19 cellular contexts compared by ENCODE assay signal in genomic region chr14:89011727-89012271, GRCh38.
DNase-seq lines count a peak whose midpoint lies in the region; ATAC-seq, FAIRE-seq and TF ChIP-seq lines count a peak whose summit lies in the region.
"Had no signal": no experiment of that assay in that cellular context is flagged by ENCODE, and none has a peak within 500 bp of the region (broad histone marks: within the 10 kb centered on the region; RNA-seq: fewer than 3 reads in every experiment).

No MANE protein-coding gene starts in this region.

- TF ChIP-seq CTCF in OCI-LY1 (IDR thresholded peaks at IDR 0.05; ENCODE audit: low read length) = no peak
- no peak for TF ChIP-seq CTCF in K562 (IDR thresholded peaks at IDR 0.05 in 2 of 3, conservative IDR thresholded peaks at IDR 0.05 in 1 of 3; ENCODE audit: insufficient read depth in 2 of 3, low read depth in 1 of 3, low read length in 3 of 3)
- no peak for TF ChIP-seq CTCF in right lobe of liver (IDR thresholded peaks at IDR 0.05)
- TF ChIP-seq CTCF in upper lobe of left lung (IDR thresholded peaks at IDR 0.05) = no peak
- no peak for TF ChIP-seq CTCF in MM.1S (IDR thresholded peaks at IDR 0.05; ENCODE audit: low read length)

- H3K9me1 ChIP-seq in K562 (ENCODE audit: control insufficient read depth, insufficient read depth, low read length) = no peaks in the 10 kb centered on the region

- H3K27me3 ChIP-seq in OCI-LY1 (ENCODE audit: insufficient read depth, low read length) (no peaks in the 10 kb centered on the region), K562 (ENCODE audit: control insufficient read depth in 2 of 2, insufficient read depth in 2 of 2, low read length in 2 of 2) (no peaks in the 10 kb centered on the region), right lobe of liver (no peaks in the 10 kb centered on the region), upper lobe of left lung (no peaks in the 10 kb centered on the region), MM.1S (replicated peaks; ENCODE audit: insufficient read depth, low read length) (no peaks in the 10 kb centered on the region), Karpas-422 (ENCODE audit: low read length) (no peaks in the 10 kb centered on the region)
- H3K27me3 ChIP-seq: right atrium auricular region had no signal

- CTCF ChIA-PET in K562 (lab: Yijun Ruan, JAX; ENCODE audit: low intra/inter-chr PET ratio) = no interaction called here

- ATAC-seq in K562 (peak; percentile 77), right lobe of liver (peak; percentile 16 to 68 (median 58)), upper lobe of left lung (ENCODE audit: low FRiP score in 2 of 2) (no peak), GM19455 (IDR thresholded peaks at IDR 0.05; ENCODE audit: unreplicated experiment) (no peak)
- ATAC-seq: heart left ventricle; naive thymus-derived CD8-positive, alpha-beta T cell had no signal

- intact Hi-C loops in K562 (cut with micrococcal nuclease) (loop anchor here (5.0 kb wide), 3 partner anchors 144 to 449 kb away; partner anchors contain the start of genes EML5 and ZC3H14), right lobe of liver (cut with DNase I) (no loop called here)

- no peak for TF ChIP-seq EP300 in K562 (IDR thresholded peaks at IDR 0.05; ENCODE audit: low read length)
- no peak for TF ChIP-seq EP300 in upper lobe of left lung (IDR thresholded peaks at IDR 0.05)

- no peak for TF ChIP-seq POLR2A in K562 (conservative IDR thresholded peaks at IDR 0.05)
- no peak for TF ChIP-seq POLR2A in right lobe of liver (IDR thresholded peaks at IDR 0.05)
- TF ChIP-seq POLR2A in upper lobe of left lung (IDR thresholded peaks at IDR 0.05) = no peak

- FAIRE-seq in K562 (lab: Jason Lieb, UNC) = no peak

- H2AFZ ChIP-seq in OCI-LY1 (ENCODE audit: low read length) (no peak overlapping the region), K562 (ENCODE audit: low read depth, low read length) (peak overlapping the region; percentile 69), MM.1S (ENCODE audit: low read length) (no peak overlapping the region), Karpas-422 (ENCODE audit: low read length) (no peak overlapping the region)

- DNase-seq in K562 (ENCODE audit: extremely low read depth in 1 of 4, low spot score in 3 of 4) (peak in 1 of 4 experiments; percentile 7), right lobe of liver (no peak), upper lobe of left lung (no peak), MM.1S (no peak), Karpas-422 (no peak)
- DNase-seq: activated CD4-positive, alpha-beta T cell treated with anti-CD3 and anti-CD28 coated beads, Interleukin-2, amount 50 U/mL, for 48 hours; GF-D8; H7; heart left ventricle; naive thymus-derived CD8-positive, alpha-beta T cell; NCI-H187; stimulated activated CD4-positive, alpha-beta T cell treated with anti-CD3 and anti-CD28 coated beads, Interleukin-2, amount 100 ng/mL, for 48 hours; T-helper 9 cell; tibial artery had no signal

- H3K9me3 ChIP-seq in OCI-LY1 (ENCODE audit: low read length) (0 out of 2 replicates have a peak, but pooled peaks cover 3% of the 10 kb centered on the region), K562 (replicated peaks; ENCODE audit: control insufficient read depth, insufficient read depth, low read depth, low read length) (no peaks in the 10 kb centered on the region), right lobe of liver (no peaks in the 10 kb centered on the region), upper lobe of left lung (no peaks in the 10 kb centered on the region), MM.1S (replicated peaks; ENCODE audit: insufficient read depth, low read length) (no peaks in the 10 kb centered on the region), Karpas-422 (ENCODE audit: low read length) (no peaks in the 10 kb centered on the region)
- H3K9me3 ChIP-seq: heart left ventricle, right atrium auricular region, tibial artery had no signal

- H3K4me1 ChIP-seq in OCI-LY1 (ENCODE audit: insufficient read depth, low read length, severe bottlenecking) (no peaks in the 10 kb centered on the region), K562 (replicated peaks in 1 of 2; ENCODE audit: control insufficient read depth in 2 of 2, insufficient read depth in 2 of 2, low read length in 2 of 2) (no peaks in the 10 kb centered on the region), right lobe of liver (no peaks in the 10 kb centered on the region), upper lobe of left lung (no peaks in the 10 kb centered on the region), MM.1S (ENCODE audit: low read length) (no peaks in the 10 kb centered on the region), Karpas-422 (ENCODE audit: low read length) (no peaks in the 10 kb centered on the region)
- H3K4me1 ChIP-seq: heart left ventricle, right atrium auricular region, tibial artery had no signal

- no peak overlapping the region for H3K27ac ChIP-seq in OCI-LY1 (ENCODE audit: low read depth, low read length, poor library complexity, severe bottlenecking)
- H3K27ac ChIP-seq in K562 (ENCODE audit: extremely low read depth, low read depth, low read length) = no peak overlapping the region
- H3K27ac ChIP-seq in right lobe of liver = peak overlapping the region in 1 of 3 donors; percentile 6
- H3K27ac ChIP-seq in upper lobe of left lung = no peak overlapping the region
- H3K27ac ChIP-seq in MM.1S (ENCODE audit: low read length) = no peak overlapping the region
- H3K27ac ChIP-seq in Karpas-422 (ENCODE audit: low read length) = no peak overlapping the region
- H3K27ac ChIP-seq: heart left ventricle, KMS-11, right atrium auricular region, RWPE1, tibial artery had no signal

- no peaks in the 10 kb centered on the region for H4K20me1 ChIP-seq in OCI-LY1 (ENCODE audit: insufficient read depth, low read length)
- no peaks in the 10 kb centered on the region for H4K20me1 ChIP-seq in K562 (replicated peaks; ENCODE audit: control insufficient read depth, insufficient read depth, low read length)
- H4K20me1 ChIP-seq in MM.1S (ENCODE audit: insufficient read depth, low read length) = no peaks in the 10 kb centered on the region
- H4K20me1 ChIP-seq in Karpas-422 (ENCODE audit: insufficient read depth, low read depth, low read length) = no peaks in the 10 kb centered on the region

- in situ Hi-C loops in K562 (cut with MboI) = loop anchor here (25.0 kb wide), 2 partner anchors 349 to 524 kb away; no protein-coding TSS in a partner anchor

- H3K4me3 ChIP-seq in OCI-LY1 (ENCODE audit: low read depth, low read length, poor library complexity, severe bottlenecking) = peak overlapping the region; percentile 39
- H3K4me3 ChIP-seq in K562 = no peak overlapping the region
- peak overlapping the region; percentile 14 to 38 (median 35) for H3K4me3 ChIP-seq in right lobe of liver
- peak overlapping the region in 3 of 4 donors; percentile 17 to 32 (median 21) for H3K4me3 ChIP-seq in upper lobe of left lung
- H3K4me3 ChIP-seq in MM.1S (ENCODE audit: low read length) = no peak overlapping the region
- H3K4me3 ChIP-seq in Karpas-422 (ENCODE audit: low read length) = no peak overlapping the region
- H3K4me3 ChIP-seq: right atrium auricular region, tibial artery had no signal

- WGBS in K562 (ENCODE audit: insufficient coverage, low coverage, missing lambda C conversion rate) = 2% methylated on average over 5 of the region's 6 CpGs
- 48% methylated on average over 6 of the region's 6 CpGs for WGBS in right lobe of liver (ENCODE audit: insufficient coverage, low coverage, low lambda C conversion rate, missing lambda C conversion rate)
- WGBS in upper lobe of left lung, 2 donors = 67 to 75% methylated on average over 6 of the region's 6 CpGs

- no peaks in the 10 kb centered on the region for H3K9me2 ChIP-seq in OCI-LY1 (ENCODE audit: low read depth, low read length)
- no peaks in the 10 kb centered on the region for H3K9me2 ChIP-seq in MM.1S (replicated peaks; ENCODE audit: insufficient read depth, low read length)
- no peaks in the 10 kb centered on the region for H3K9me2 ChIP-seq in Karpas-422 (replicated peaks; ENCODE audit: insufficient read depth, low read length)

- H3F3A ChIP-seq in OCI-LY1 (ENCODE audit: insufficient read depth, low read length) (no peaks in the 10 kb centered on the region), MM.1S (ENCODE audit: insufficient read depth, low read length) (no peaks in the 10 kb centered on the region)

- peak overlapping the region; percentile 43; the same call in 1 of the 2 replicates for H3K4me2 ChIP-seq in OCI-LY1 (ENCODE audit: low read length)
- H3K4me2 ChIP-seq in K562 (ENCODE audit: insufficient read depth, low read length) = peak overlapping the region; percentile 58
- H3K4me2 ChIP-seq in MM.1S (ENCODE audit: low read depth, low read length) = no peak overlapping the region
- no peak overlapping the region for H3K4me2 ChIP-seq in Karpas-422 (ENCODE audit: low read depth, low read length, poor library complexity, severe bottlenecking)
- H3K4me2 ChIP-seq: KMS-11 had no signal

- TF ChIP-seq RAD21 in K562 (CRISPR knock-in tag; conservative IDR thresholded peaks at IDR 0.05 in 1 of 2, IDR thresholded peaks at IDR 0.05 in 1 of 2) = no peak

- no TSS peak for BruUV-seq in K562 (replicated peaks; lab: Mats Ljungman, UMichigan)

- POLR2A ChIA-PET in K562 (lab: Yijun Ruan, JAX) = interaction anchor here (0.6 kb wide), 2 partner anchors 415 to 1065 kb away, joined by 3 read pairs; no protein-coding TSS in a partner anchor

- H3K9ac ChIP-seq in OCI-LY1 (ENCODE audit: low read length) (no peak overlapping the region), K562 (ENCODE audit: insufficient read depth in 1 of 2, low read depth in 2 of 2, low read length in 2 of 2) (no peak overlapping the region), MM.1S (ENCODE audit: low read length) (no peak overlapping the region), Karpas-422 (ENCODE audit: low read length) (no peak overlapping the region)
- H3K9ac ChIP-seq: KMS-11 had no signal

- H3K79me2 ChIP-seq in OCI-LY1 (ENCODE audit: insufficient read depth, low read length) (no peaks in the 10 kb centered on the region), K562 (ENCODE audit: control insufficient read depth, insufficient read depth, low read length) (no peaks in the 10 kb centered on the region), MM.1S (ENCODE audit: low read length) (no peaks in the 10 kb centered on the region), Karpas-422 (ENCODE audit: low read length) (no peaks in the 10 kb centered on the region)

- H3K36me3 ChIP-seq in OCI-LY1 (ENCODE audit: insufficient read depth, low read length) (no peaks in the 10 kb centered on the region), K562 (ENCODE audit: control insufficient read depth, insufficient read depth, low read length) (no peaks in the 10 kb centered on the region), right lobe of liver (no peaks in the 10 kb centered on the region), upper lobe of left lung (no peaks in the 10 kb centered on the region), MM.1S (replicated peaks; ENCODE audit: insufficient read depth, low read length) (no peaks in the 10 kb centered on the region), Karpas-422 (ENCODE audit: insufficient read depth, low read length) (no peaks in the 10 kb centered on the region)
- H3K36me3 ChIP-seq: heart left ventricle, right atrium auricular region, tibial artery had no signal

TF ChIP-seq in K562, 482 proteins besides CTCF, POLR2A, EP300 and RAD21 (continues in another document):
- TF ChIP-seq POLR3A (IDR thresholded peaks at IDR 0.05; ENCODE audit: borderline replicate concordance, extremely low read depth, insufficient read depth, insufficient read length) (no peak), GABPA (tag; conservative IDR thresholded peaks at IDR 0.05; ENCODE audit: low read depth) (peak; percentile 88), NR2C2 (CRISPR knock-in tag; IDR thresholded peaks at IDR 0.05) (no peak), NR2C2 (tag; IDR thresholded peaks at IDR 0.05) (peak; percentile 61)

Comparison
In these comparisons a context has a peak if more than half of its experiments do, and no peak if none do; other contexts are left out.
1. H3K4me2 ChIP-seq: peak in OCI-LY1 (single experiment) and K562 (single experiment); none in MM.1S (single experiment) and Karpas-422 (single experiment).
2. H3K4me3 ChIP-seq: peak in OCI-LY1 (single experiment), right lobe of liver (3 of 3) and upper lobe of left lung (3 of 4); none in K562 (single experiment), MM.1S (single experiment) and Karpas-422 (single experiment).
3. ATAC-seq: peak in K562 (single experiment) and right lobe of liver (4 of 4); none in upper lobe of left lung (0 of 2) and GM19455 (single experiment).